In genomic region chr3:24514139-24514538, GRCh38 we compare ENCODE assay signal across 18 cellular contexts. TPM values are rescaled to one million over a fixed set of nuclear protein-coding genes. Genes with fewer than 3 reads are reported as not detected.
DNase-seq lines count a peak whose midpoint lies in the region; ATAC-seq, FAIRE-seq and TF ChIP-seq lines count a peak whose summit lies in the region.
"Had no signal": no experiment of that assay in that cellular context is flagged by ENCODE, and none has a peak within 500 bp of the region (broad histone marks: within the 10 kb centered on the region; RNA-seq: fewer than 3 reads in every experiment).

No MANE protein-coding gene starts in this region.

- no peak overlapping the region for H3K27ac ChIP-seq in K562 (ENCODE audit: extremely low read depth, low read depth, low read length)

- intact Hi-C loops in K562 (cut with micrococcal nuclease): no loop called here

- H3K9ac ChIP-seq in K562 (ENCODE audit: insufficient read depth in 1 of 2, low read depth in 2 of 2, low read length in 2 of 2): no peak overlapping the region

- H3K36me3 ChIP-seq in K562 (ENCODE audit: control insufficient read depth, insufficient read depth, low read length): no peaks in the 10 kb centered on the region

- no peak for FAIRE-seq in K562 (lab: Jason Lieb, UNC)
- FAIRE-seq: A204.1, GM12878, GM18507 had no signal

- CTCF ChIA-PET in HEK293T (lab: Yijun Ruan, JAX): interaction anchor here (1.1 kb wide), 1 partner anchor 17 kb away, joined by 8 read pairs; no protein-coding TSS in a partner anchor
- CTCF ChIA-PET in K562 (lab: Yijun Ruan, JAX; ENCODE audit: low intra/inter-chr PET ratio): no interaction called here

- TF ChIP-seq CTCF in K562 (IDR thresholded peaks at IDR 0.05 in 2 of 3, conservative IDR thresholded peaks at IDR 0.05 in 1 of 3; ENCODE audit: insufficient read depth in 2 of 3, low read depth in 1 of 3, low read length in 3 of 3): no peak

- no peak overlapping the region for H3K4me2 ChIP-seq in K562 (ENCODE audit: insufficient read depth, low read length)

- TF ChIP-seq RAD21 in K562 (CRISPR knock-in tag; conservative IDR thresholded peaks at IDR 0.05 in 1 of 2, IDR thresholded peaks at IDR 0.05 in 1 of 2): no peak

- DNase-seq in HEK293T (ENCODE audit: extremely low spot score): no peak
- DNase-seq in K562 (ENCODE audit: extremely low read depth in 1 of 4, low spot score in 3 of 4): no peak
- DNase-seq in left kidney (ENCODE audit: low read depth, low spot score): peak; percentile 28
- DNase-seq: C1 segment of cervical spinal cord; Calu3; CD4-positive, alpha-beta T cell; DMS 273 treated with DMSO at 0.1 percent for 48 hours; GOT3; H9; IMR-90 had no signal

- TF ChIP-seq POLR2A in K562 (conservative IDR thresholded peaks at IDR 0.05): no peak

- H3K4me1 ChIP-seq in K562 (replicated peaks in 1 of 2; ENCODE audit: control insufficient read depth in 2 of 2, insufficient read depth in 2 of 2, low read length in 2 of 2): peaks cover 0 to 16% of the 10 kb centered on the region in 2 experiments; a peak in 4 of 5 replicates

- no peaks in the 10 kb centered on the region for H3K9me3 ChIP-seq in K562 (replicated peaks; ENCODE audit: control insufficient read depth, insufficient read depth, low read depth, low read length)

- in situ Hi-C loops in K562 (cut with MboI): no loop called here

- H3K9me1 ChIP-seq in K562 (ENCODE audit: control insufficient read depth, insufficient read depth, low read length): no peaks in the 10 kb centered on the region

- ATAC-seq in K562: no peak
- ATAC-seq in esophagus mucosa: no peak
- no peak for ATAC-seq in GM19328 (IDR thresholded peaks at IDR 0.05; ENCODE audit: unreplicated experiment)
- no peak for ATAC-seq in GM21825 (IDR thresholded peaks at IDR 0.05; ENCODE audit: unreplicated experiment)
- ATAC-seq in HG02970 (IDR thresholded peaks at IDR 0.05; ENCODE audit: low FRiP score, unreplicated experiment): no peak
- ATAC-seq: GM12878 had no signal

- no peak overlapping the region for H2AFZ ChIP-seq in K562 (ENCODE audit: low read depth, low read length)

- no TSS peak for BruUV-seq in K562 (replicated peaks; lab: Mats Ljungman, UMichigan)

- no peaks in the 10 kb centered on the region for H3K79me2 ChIP-seq in K562 (ENCODE audit: control insufficient read depth, insufficient read depth, low read length)

- no peak overlapping the region for H3K4me3 ChIP-seq in K562
- H3K4me3 ChIP-seq: GM12878 had no signal

- no peaks in the 10 kb centered on the region for H3K27me3 ChIP-seq in K562 (ENCODE audit: control insufficient read depth in 2 of 2, insufficient read depth in 2 of 2, low read length in 2 of 2)

- H4K20me1 ChIP-seq in K562 (replicated peaks; ENCODE audit: control insufficient read depth, insufficient read depth, low read length): no peaks in the 10 kb centered on the region

- POLR2A ChIA-PET in HEK293T (lab: Yijun Ruan, JAX) (interaction anchor here (1.1 kb wide), 1 partner anchor 18 kb away, joined by 4 read pairs; no protein-coding TSS in a partner anchor), K562 (lab: Yijun Ruan, JAX) (interaction anchor here (1.0 kb wide), 1 partner anchor 18 kb away, joined by 3 read pairs; no protein-coding TSS in a partner anchor)

- TF ChIP-seq EP300 in K562 (IDR thresholded peaks at IDR 0.05; ENCODE audit: low read length): no peak

- 32% methylated on average over 4 of the region's 4 CpGs for WGBS in K562 (ENCODE audit: insufficient coverage, low coverage, missing lambda C conversion rate)

TF ChIP-seq in HEK293T, 16 proteins besides CTCF, POLR2A, EP300 and RAD21:
- TF ChIP-seq PKNOX1 (IDR thresholded peaks at IDR 0.05) (peak; percentile 64), CTBP1 (IDR thresholded peaks at IDR 0.05; ENCODE audit: borderline replicate concordance) (peak; percentile 72; the same call in 1 of the 2 replicates), BHLHE40 (IDR thresholded peaks at IDR 0.05; ENCODE audit: borderline replicate concordance) (no peak)

TF ChIP-seq in K562, 482 proteins besides CTCF, POLR2A, EP300 and RAD21:
- TF ChIP-seq BRD9 (IDR thresholded peaks at IDR 0.05; ENCODE audit: low read depth, partially characterized antibody) (no peak), ZBTB33 (CRISPR knock-in tag; IDR thresholded peaks at IDR 0.05) (no peak), CUX1 (CRISPR knock-in tag; IDR thresholded peaks at IDR 0.05) (no peak), MEIS2 (IDR thresholded peaks at IDR 0.05; ENCODE audit: partially characterized antibody) (peak; percentile 34)

RNA-seq across cellular contexts. Expression of gene THRB, which starts 19.5 kb away (rescaled TPM):
- 30.5 and 37.3 TPM in 2 replicates for total RNA-seq in K562 (2011; cell fraction: chromatin; rRNA removed; ENCODE audit: low replicate concordance)
- 8.4 and 9.8 TPM in 2 replicates for total RNA-seq in K562 (2011; cell fraction: nucleolus; rRNA removed)
- total RNA-seq in K562 (2011; cell fraction: nucleoplasm; rRNA removed): 15.2 and 25.6 TPM in 2 replicates
- total RNA-seq in K562 (2014; rRNA removed): 5.6 and 6.0 TPM in 2 replicates
- 6.9 and 8.3 TPM in 2 replicates for total RNA-seq in K562 (2014; rRNA removed; fragmentation: Illumina TruSeq; extraction: Trizol)
- 7.0 and 7.2 TPM in 2 replicates for total RNA-seq in K562 (2015; rRNA removed; fragmentation: Illumina TruSeq; extraction: Trizol)
- 9.7 and 10.5 TPM in 2 replicates for total RNA-seq in K562 (2021)
- polyA plus RNA-seq in K562 (2011; rRNA removed): 11.0 and 14.9 TPM in 2 replicates
- 5.1 and 6.0 TPM in 2 replicates for polyA plus RNA-seq in K562 (2011; cell fraction: cytosol; rRNA removed)
- polyA plus RNA-seq in K562 (2011; cell fraction: nucleus; rRNA removed): 14.3 and 15.5 TPM in 2 replicates
- 5.7 and 5.9 TPM in 2 replicates for polyA plus RNA-seq in K562 (2012)
- polyA plus RNA-seq in K562 (2014; fragmentation: Illumina TruSeq; extraction: Trizol): 7.1 and 9.0 TPM in 2 replicates
- polyA plus RNA-seq in K562 (2014; fragmentation: Nextera tagmentation; extraction: Ambion mirVana): 1 to 10 TPM; 1.7 to 3.0 TPM
- 4.1 and 4.7 TPM in 2 replicates for polyA plus RNA-seq in K562 (2014; rRNA removed)
- 34.3 and 35.4 TPM in 2 replicates for polyA minus RNA-seq in K562 (2011; rRNA and poly(A)+ RNA removed)
- polyA minus RNA-seq in K562 (2011; cell fraction: cytosol; rRNA and poly(A)+ RNA removed): 6.6 and 11.8 TPM in 2 replicates
- polyA minus RNA-seq in K562 (2011; cell fraction: nucleus; rRNA and poly(A)+ RNA removed): 27.3 and 34.0 TPM in 2 replicates
- 4.7 TPM for total RNA-seq in esophagus mucosa
- total RNA-seq: CD4-positive, alpha-beta T cell; G401 had no signal
- polyA plus RNA-seq: GM12878, IMR-90 had no signal
